9 cellular contexts compared by ENCODE assay signal in genomic region chr2:152468832-152469692, GRCh38.
DNase-seq lines count a peak whose midpoint lies in the region; ATAC-seq and TF ChIP-seq lines count a peak whose summit lies in the region.
"Had no signal": no experiment of that assay in that cellular context is flagged by ENCODE, and none has a peak within 500 bp of the region (broad histone marks: within the 10 kb centered on the region; RNA-seq: fewer than 3 reads in every experiment).

No MANE protein-coding gene starts in this region.

- H3K27ac ChIP-seq in HUES64 (ENCODE audit: low read depth, low read length), result 0 out of 2 replicates have a peak overlapping the region, but pooled peaks have one; percentile 34
- H3K27ac ChIP-seq in liver (ENCODE audit: low read depth in 1 of 2, low read length in 2 of 2), result peak overlapping the region; percentile 28 to 37
- no peak overlapping the region for H3K27ac ChIP-seq in GM23248
- H3K27ac ChIP-seq: VCaP had no signal

- H3K4me2 ChIP-seq in GM23248 (ENCODE audit: unreplicated experiment), result no peak overlapping the region

- DNase-seq in AML-193 (lab: John Stamatoyannopoulos, UW) (peak; percentile 41 to 58), WTC11 (ENCODE audit: low spot score) (no peak), GM23248 (no peak), T1000 (lab: John Stamatoyannopoulos, UW) (no peak)

- CTCF ChIA-PET in WTC11 (lab: Charles Lee), result interaction anchor here (0.6 kb wide), 1 partner anchor 12 kb away, joined by 4 read pairs; no protein-coding TSS in a partner anchor

- no peaks in the 10 kb centered on the region; the same call in 1 of the 2 replicates for H3F3A ChIP-seq in GM23248 (ENCODE audit: insufficient read depth)

- H3K4me3 ChIP-seq in HUES64 (ENCODE audit: low read length), result no peak overlapping the region
- H3K4me3 ChIP-seq in liver (ENCODE audit: low read depth in 1 of 3, low read length in 3 of 3), result no peak overlapping the region
- no peak overlapping the region for H3K4me3 ChIP-seq in GM23248

- H2AFZ ChIP-seq in GM23248, result no peak overlapping the region

- H3K27ac Mint-ChIP-seq in WTC11, result peak overlapping the region; percentile 72

- no peaks in the 10 kb centered on the region for H3K36me3 Mint-ChIP-seq in WTC11

- H3K9me3 ChIP-seq in HUES64 (ENCODE audit: insufficient read depth, low read depth, low read length) (no peaks in the 10 kb centered on the region), liver (ENCODE audit: control insufficient read depth in 4 of 4, low read length in 3 of 4) (no peaks in the 10 kb centered on the region), GM23248 (ENCODE audit: low read depth) (no peaks in the 10 kb centered on the region)

- in situ Hi-C loops in GM23248 (cut with MboI), result no loop called here

- H3K4me3 Mint-ChIP-seq in WTC11, result no peak overlapping the region

- 49% methylated on average over 8 of the region's 8 CpGs for WGBS in HUES64
- WGBS in liver, result 65% methylated on average over 8 of the region's 8 CpGs
- WGBS in GM23248 (ENCODE audit: low coverage in 1 of 2, low lambda C conversion rate in 2 of 2, missing lambda C conversion rate in 2 of 2), 2 experiments, result 94 to 98% methylated on average over 8 of the region's 8 CpGs

- no peak for TF ChIP-seq RAD21 in liver (IDR thresholded peaks at IDR 0.05)

- no peaks in the 10 kb centered on the region for H3K9me2 ChIP-seq in GM23248 (ENCODE audit: insufficient read depth)

- H3K4me1 Mint-ChIP-seq in WTC11, result peaks cover 90% of the 10 kb centered on the region

- peaks cover 97% of the 10 kb centered on the region for H3K79me2 ChIP-seq in GM23248 (ENCODE audit: insufficient read depth)

- no peaks in the 10 kb centered on the region for H4K20me1 ChIP-seq in GM23248 (ENCODE audit: insufficient read depth)

- TF ChIP-seq CTCF in WTC11 (IDR thresholded peaks at IDR 0.05) (no peak), liver (IDR thresholded peaks at IDR 0.05; ENCODE audit: low read depth, low read length, missing input control) (no peak)

- H3K36me3 ChIP-seq in HUES64 (ENCODE audit: insufficient read depth, low read length) (no peaks in the 10 kb centered on the region), liver (ENCODE audit: control insufficient read depth in 4 of 4, insufficient read depth in 3 of 4, low read depth in 1 of 4, low read length in 3 of 4) (no peaks in the 10 kb centered on the region), GM23248 (ENCODE audit: low read depth) (no peaks in the 10 kb centered on the region)

- no peaks in the 10 kb centered on the region for H3K27me3 Mint-ChIP-seq in WTC11 (ENCODE audit: low read depth)

- H3K9ac ChIP-seq in HUES64 (ENCODE audit: low read depth, low read length) (0 out of 2 replicates have a peak overlapping the region, but pooled peaks have one; percentile 3), liver (ENCODE audit: low read depth in 1 of 2, low read length in 2 of 2) (no peak overlapping the region), GM23248 (no peak overlapping the region)

- no peaks in the 10 kb centered on the region for H3K9me3 Mint-ChIP-seq in WTC11

- H3K4me1 ChIP-seq in HUES64 (ENCODE audit: insufficient read depth, low read length), result peaks cover 85% of the 10 kb centered on the region
- H3K4me1 ChIP-seq in liver (ENCODE audit: control insufficient read depth in 4 of 4, insufficient read depth in 4 of 4, low read length in 3 of 4), result peaks cover 4 to 31% (median 19%) of the 10 kb centered on the region in 4 donors
- H3K4me1 ChIP-seq in GM23248 (ENCODE audit: insufficient read depth), result peaks cover 13% of the 10 kb centered on the region

- POLR2A ChIA-PET in WTC11 (lab: Charles Lee), result no interaction called here

- no peaks in the 10 kb centered on the region for H3K27me3 ChIP-seq in HUES64 (ENCODE audit: insufficient read depth, low read length)
- H3K27me3 ChIP-seq in liver (ENCODE audit: control insufficient read depth in 4 of 4, insufficient read depth in 4 of 4, low read length in 3 of 4), result no peaks in the 10 kb centered on the region
- H3K27me3 ChIP-seq in GM23248 (replicated peaks; ENCODE audit: insufficient read depth), result no peaks in the 10 kb centered on the region

- ATAC-seq in WTC11 (peak; percentile 9), GM18868 (IDR thresholded peaks at IDR 0.05; ENCODE audit: unreplicated experiment) (no peak), HG02938 (IDR thresholded peaks at IDR 0.05; ENCODE audit: unreplicated experiment) (no peak)

TF ChIP-seq in WTC11, 78 proteins besides CTCF, POLR2A, EP300 and RAD21 (continues in another document):
- no peak for TF ChIP-seq ZNF423 (CRISPR knock-in tag; IDR thresholded peaks at IDR 0.05)
- no peak for TF ChIP-seq RORB (CRISPR knock-in tag; IDR thresholded peaks at IDR 0.05)
- no peak for TF ChIP-seq EMX1 (CRISPR knock-in tag; IDR thresholded peaks at IDR 0.05)
- no peak for TF ChIP-seq CREB1 (CRISPR knock-in tag; IDR thresholded peaks at IDR 0.05)
- TF ChIP-seq, protein P1, sequence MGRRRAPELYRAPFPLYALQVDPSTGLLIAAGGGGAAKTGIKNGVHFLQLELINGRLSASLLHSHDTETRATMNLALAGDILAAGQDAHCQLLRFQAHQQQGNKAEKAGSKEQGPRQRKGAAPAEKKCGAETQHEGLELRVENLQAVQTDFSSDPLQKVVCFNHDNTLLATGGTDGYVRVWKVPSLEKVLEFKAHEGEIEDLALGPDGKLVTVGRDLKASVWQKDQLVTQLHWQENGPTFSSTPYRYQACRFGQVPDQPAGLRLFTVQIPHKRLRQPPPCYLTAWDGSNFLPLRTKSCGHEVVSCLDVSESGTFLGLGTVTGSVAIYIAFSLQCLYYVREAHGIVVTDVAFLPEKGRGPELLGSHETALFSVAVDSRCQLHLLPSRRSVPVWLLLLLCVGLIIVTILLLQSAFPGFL (CRISPR knock-in tag; IDR thresholded peaks at IDR 0.05; ENCODE audit: borderline replicate concordance), result no peak
- no peak for TF ChIP-seq JAZF1 (CRISPR knock-in tag; IDR thresholded peaks at IDR 0.05)
- TF ChIP-seq USF1 (CRISPR knock-in tag; IDR thresholded peaks at IDR 0.05), result no peak
- no peak for TF ChIP-seq CBFB (CRISPR knock-in tag; IDR thresholded peaks at IDR 0.05; ENCODE audit: low read depth)
- TF ChIP-seq ATF1 (CRISPR knock-in tag; IDR thresholded peaks at IDR 0.05), result no peak

TF ChIP-seq in liver, 16 proteins besides CTCF, POLR2A, EP300 and RAD21:
- TF ChIP-seq, protein P2, sequence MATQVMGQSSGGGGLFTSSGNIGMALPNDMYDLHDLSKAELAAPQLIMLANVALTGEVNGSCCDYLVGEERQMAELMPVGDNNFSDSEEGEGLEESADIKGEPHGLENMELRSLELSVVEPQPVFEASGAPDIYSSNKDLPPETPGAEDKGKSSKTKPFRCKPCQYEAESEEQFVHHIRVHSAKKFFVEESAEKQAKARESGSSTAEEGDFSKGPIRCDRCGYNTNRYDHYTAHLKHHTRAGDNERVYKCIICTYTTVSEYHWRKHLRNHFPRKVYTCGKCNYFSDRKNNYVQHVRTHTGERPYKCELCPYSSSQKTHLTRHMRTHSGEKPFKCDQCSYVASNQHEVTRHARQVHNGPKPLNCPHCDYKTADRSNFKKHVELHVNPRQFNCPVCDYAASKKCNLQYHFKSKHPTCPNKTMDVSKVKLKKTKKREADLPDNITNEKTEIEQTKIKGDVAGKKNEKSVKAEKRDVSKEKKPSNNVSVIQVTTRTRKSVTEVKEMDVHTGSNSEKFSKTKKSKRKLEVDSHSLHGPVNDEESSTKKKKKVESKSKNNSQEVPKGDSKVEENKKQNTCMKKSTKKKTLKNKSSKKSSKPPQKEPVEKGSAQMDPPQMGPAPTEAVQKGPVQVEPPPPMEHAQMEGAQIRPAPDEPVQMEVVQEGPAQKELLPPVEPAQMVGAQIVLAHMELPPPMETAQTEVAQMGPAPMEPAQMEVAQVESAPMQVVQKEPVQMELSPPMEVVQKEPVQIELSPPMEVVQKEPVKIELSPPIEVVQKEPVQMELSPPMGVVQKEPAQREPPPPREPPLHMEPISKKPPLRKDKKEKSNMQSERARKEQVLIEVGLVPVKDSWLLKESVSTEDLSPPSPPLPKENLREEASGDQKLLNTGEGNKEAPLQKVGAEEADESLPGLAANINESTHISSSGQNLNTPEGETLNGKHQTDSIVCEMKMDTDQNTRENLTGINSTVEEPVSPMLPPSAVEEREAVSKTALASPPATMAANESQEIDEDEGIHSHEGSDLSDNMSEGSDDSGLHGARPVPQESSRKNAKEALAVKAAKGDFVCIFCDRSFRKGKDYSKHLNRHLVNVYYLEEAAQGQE (IDR thresholded peaks at IDR 0.05), result no peak
- TF ChIP-seq SP1 (IDR thresholded peaks at IDR 0.05) (no peak), YY1 (IDR thresholded peaks at IDR 0.05) (no peak), GABPA (IDR thresholded peaks at IDR 0.05 in 1 of 2, conservative IDR thresholded peaks at IDR 0.05 in 1 of 2) (no peak), TAF1 (conservative IDR thresholded peaks at IDR 0.05) (no peak), EGR1 (IDR thresholded peaks at IDR 0.05; ENCODE audit: low read depth in 2 of 2) (no peak), HNF4A (conservative IDR thresholded peaks at IDR 0.05) (no peak), JUND (IDR thresholded peaks at IDR 0.05) (no peak), FOXA1 (IDR thresholded peaks at IDR 0.05) (no peak)

Comparison
In these comparisons a context has a peak if more than half of its experiments do, and no peak if none do; other contexts are left out.
1. DNase-seq: peak in AML-193 (2 of 2); none in WTC11 (single experiment), GM23248 (single experiment) and T1000 (single experiment).